Comparison of ENCODE assay signal across 9 cellular contexts in the genomic region with DNA sequence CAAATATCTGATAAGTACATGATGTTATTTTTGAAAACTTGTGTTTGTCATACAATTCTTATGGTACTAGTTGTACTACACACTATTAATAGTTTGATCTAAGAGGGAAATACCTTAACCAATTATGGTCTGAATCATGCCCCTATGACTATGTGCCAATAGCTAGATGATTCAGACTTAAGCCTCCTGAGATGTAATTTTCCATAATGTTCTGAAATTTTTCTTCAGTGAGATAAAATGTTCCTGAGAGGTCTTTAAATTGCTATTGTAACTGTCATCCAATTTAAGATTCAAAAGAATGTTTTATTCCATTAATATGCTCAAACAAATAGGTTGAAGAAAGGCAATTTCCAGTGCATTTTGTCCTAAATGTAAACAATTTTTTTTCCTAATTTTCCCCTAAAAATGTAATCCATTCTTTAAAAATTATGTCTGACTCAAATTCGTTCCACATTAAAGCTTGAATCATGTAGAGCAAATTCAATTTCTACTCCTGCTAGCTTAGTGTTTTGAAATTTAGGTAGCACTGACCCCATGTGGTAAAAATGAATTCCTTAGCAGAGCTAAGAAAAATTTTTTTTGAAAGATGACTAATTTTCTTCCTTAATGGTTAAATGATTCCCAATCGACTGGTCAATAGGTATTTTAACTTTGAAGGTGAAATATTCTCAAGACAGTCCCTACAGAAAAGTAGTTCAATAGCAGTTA. TPM values are rescaled to one million over a fixed set of nuclear protein-coding genes. Genes with fewer than 3 reads are reported as not detected.
A peak's percentile ranks its signal among the peaks of the same experiment; 100 is the strongest.
DNase-seq lines count a peak whose midpoint lies in the region; ATAC-seq and TF ChIP-seq lines count a peak whose summit lies in the region.
"Had no signal": no experiment of that assay in that cellular context is flagged by ENCODE, and none has a peak within 500 bp of the region (broad histone marks: within the 10 kb centered on the region; RNA-seq: fewer than 3 reads in every experiment).

No MANE protein-coding gene starts in this region.

- peak; percentile 13 for TF ChIP-seq CTCF in progenitor cell of endocrine pancreas (IDR thresholded peaks at IDR 0.05; ENCODE audit: unreplicated experiment)
- peak in 1 of 5 experiments; percentile 10 for TF ChIP-seq CTCF in gastrocnemius medialis (IDR thresholded peaks at IDR 0.05 in 4 of 5, conservative IDR thresholded peaks at IDR 0.05 in 1 of 5)
- TF ChIP-seq CTCF in ovary (IDR thresholded peaks at IDR 0.05): no peak

- H3K36me3 ChIP-seq in gastrocnemius medialis (no peaks in the 10 kb centered on the region), ovary (no peaks in the 10 kb centered on the region)

- H3K36me3 Mint-ChIP-seq in progenitor cell of endocrine pancreas (ENCODE audit: insufficient read depth): peaks cover 4% of the 10 kb centered on the region

- H3K27me3 Mint-ChIP-seq in progenitor cell of endocrine pancreas: no peaks in the 10 kb centered on the region
- H3K27me3 Mint-ChIP-seq: B cell had no signal

- intact Hi-C loops in gastrocnemius medialis (cut with DNase I; ENCODE audit: low total_unique reads) (loop anchor here (10.0 kb wide), 1 partner anchor 328 kb away; no protein-coding TSS in a partner anchor), ovary (cut with DNase I) (no loop called here)

- no peak overlapping the region for H3K27ac ChIP-seq in gastrocnemius medialis
- H3K27ac ChIP-seq in ovary: no peak overlapping the region

- H3K4me1 ChIP-seq in gastrocnemius medialis (no peaks in the 10 kb centered on the region), ovary (ENCODE audit: insufficient read depth) (no peaks in the 10 kb centered on the region)

- 15 to 26% (median 24%) methylated on average over 2 of the region's 2 CpGs for whole genome bisulfite sequencing in ovary, 3 donors

- no peak overlapping the region for H3K27ac Mint-ChIP-seq in progenitor cell of endocrine pancreas
- H3K27ac Mint-ChIP-seq: B cell had no signal

- H3K4me3 ChIP-seq in gastrocnemius medialis (no peak overlapping the region), ovary (no peak overlapping the region)

- no peak overlapping the region for H3K4me3 Mint-ChIP-seq in progenitor cell of endocrine pancreas (ENCODE audit: low read depth)
- H3K4me3 Mint-ChIP-seq: B cell had no signal

- TF ChIP-seq POLR2A in gastrocnemius medialis (IDR thresholded peaks at IDR 0.05) (no peak), ovary (IDR thresholded peaks at IDR 0.05) (no peak)

- DNase-seq in DMS53 (lab: John Stamatoyannopoulos, UW) (peak; percentile 21), DMS53 treated with DMSO at 0.1 percent for 48 hours (lab: John Stamatoyannopoulos, UW; ENCODE audit: unreplicated experiment) (no peak), LHCN-M2 (ENCODE audit: low read depth) (peak; percentile 73), dermis blood vessel endothelial cell (peak; percentile 65), progenitor cell of endocrine pancreas (ENCODE audit: low spot score, unreplicated experiment) (no peak), UCSD-AML1 (lab: John Stamatoyannopoulos, UW; ENCODE audit: unreplicated experiment) (no peak), gastrocnemius medialis (no peak), ovary (no peak)

- peaks cover 10% of the 10 kb centered on the region for H3K9me3 Mint-ChIP-seq in progenitor cell of endocrine pancreas (ENCODE audit: low read depth)

- H3K27me3 ChIP-seq in gastrocnemius medialis: no peaks in the 10 kb centered on the region
- no peaks in the 10 kb centered on the region for H3K27me3 ChIP-seq in ovary

- H3K9me3 ChIP-seq in gastrocnemius medialis (no peaks in the 10 kb centered on the region), ovary (no peaks in the 10 kb centered on the region)

- no peak for ATAC-seq in gastrocnemius medialis

- no peaks in the 10 kb centered on the region for H3K4me1 Mint-ChIP-seq in progenitor cell of endocrine pancreas (ENCODE audit: low read depth)
- H3K4me1 Mint-ChIP-seq: B cell had no signal

- TF ChIP-seq EP300 in ovary (IDR thresholded peaks at IDR 0.05): no peak

- in situ Hi-C loops in gastrocnemius medialis (cut with MboI; ENCODE audit: low sequenced_read_pairs in 4 of 4): no loop called here

RNA-seq across cellular contexts. Expression of gene APOOL, which starts 49.1 kb away (rescaled TPM):
- 9.8 and 14.1 TPM in 2 replicates for total RNA-seq in LHCN-M2 (2014; rRNA removed)
- polyA plus RNA-seq in LHCN-M2 (2012): 6.2 TPM
- total RNA-seq in dermis blood vessel endothelial cell: 9.7 and 13.2 TPM in 2 replicates
- total RNA-seq in progenitor cell of endocrine pancreas: 22.3 and 24.0 TPM in 2 replicates
- 10 to 100 TPM; 15.0 to 29.7 (median 23.8) TPM for total RNA-seq in gastrocnemius medialis
- total RNA-seq in ovary: 10 to 100 TPM in 5 of 7 donors, 1 to 10 TPM in 2; 3.9 to 18.5 (median 13.3) TPM
- 10 to 100 TPM in 1 of 2 donors, 1 to 10 TPM in 1; 3.9 to 11.8 TPM for polyA plus RNA-seq in ovary

Comparison
In these comparisons a context has a peak if more than half of its experiments do, and no peak if none do; other contexts are left out.
1. DNase-seq: peak in DMS53 (single experiment), LHCN-M2 (single experiment) and dermis blood vessel endothelial cell (single experiment); none in DMS53 treated with DMSO at 0.1 percent for 48 hours (single experiment), progenitor cell of endocrine pancreas (single experiment), UCSD-AML1 (single experiment), gastrocnemius medialis (0 of 2) and ovary (0 of 5).